Comparison of ENCODE assay signal across 1 cellular context in the genomic region with DNA sequence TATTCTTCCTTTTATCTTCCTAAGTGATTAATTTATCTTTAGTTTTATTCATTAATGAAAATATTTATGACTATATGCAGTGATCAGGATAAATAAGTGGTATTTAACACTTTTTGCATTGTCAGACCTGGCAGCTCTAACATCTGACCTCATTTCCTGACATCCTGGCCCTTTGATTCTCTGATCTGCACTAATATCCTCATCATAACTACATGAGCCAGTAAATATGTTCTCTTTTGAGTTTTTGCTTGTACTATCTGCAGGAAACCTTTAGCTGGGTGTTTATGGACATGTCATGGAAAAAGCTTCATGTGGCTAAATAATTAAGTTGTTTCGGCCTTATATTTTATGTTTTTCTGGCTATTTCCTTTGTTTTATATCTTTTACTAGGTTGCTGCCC.
A peak's percentile ranks its signal among the peaks of the same experiment; 100 is the strongest.
TF ChIP-seq lines count a peak whose summit lies in the region.

No MANE protein-coding gene starts in this region.

TF ChIP-seq in liver, 16 proteins besides CTCF, POLR2A, EP300 and RAD21:
- TF ChIP-seq, protein P1, sequence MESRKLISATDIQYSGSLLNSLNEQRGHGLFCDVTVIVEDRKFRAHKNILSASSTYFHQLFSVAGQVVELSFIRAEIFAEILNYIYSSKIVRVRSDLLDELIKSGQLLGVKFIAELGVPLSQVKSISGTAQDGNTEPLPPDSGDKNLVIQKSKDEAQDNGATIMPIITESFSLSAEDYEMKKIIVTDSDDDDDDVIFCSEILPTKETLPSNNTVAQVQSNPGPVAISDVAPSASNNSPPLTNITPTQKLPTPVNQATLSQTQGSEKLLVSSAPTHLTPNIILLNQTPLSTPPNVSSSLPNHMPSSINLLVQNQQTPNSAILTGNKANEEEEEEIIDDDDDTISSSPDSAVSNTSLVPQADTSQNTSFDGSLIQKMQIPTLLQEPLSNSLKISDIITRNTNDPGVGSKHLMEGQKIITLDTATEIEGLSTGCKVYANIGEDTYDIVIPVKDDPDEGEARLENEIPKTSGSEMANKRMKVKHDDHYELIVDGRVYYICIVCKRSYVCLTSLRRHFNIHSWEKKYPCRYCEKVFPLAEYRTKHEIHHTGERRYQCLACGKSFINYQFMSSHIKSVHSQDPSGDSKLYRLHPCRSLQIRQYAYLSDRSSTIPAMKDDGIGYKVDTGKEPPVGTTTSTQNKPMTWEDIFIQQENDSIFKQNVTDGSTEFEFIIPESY (IDR thresholded peaks at IDR 0.05): no peak
- TF ChIP-seq NR2F2 (IDR thresholded peaks at IDR 0.05): peak; percentile 64
TF ChIP-seq in liver: peak in this region for 1.
